23 cellular contexts compared by ENCODE assay signal in the genomic region with DNA sequence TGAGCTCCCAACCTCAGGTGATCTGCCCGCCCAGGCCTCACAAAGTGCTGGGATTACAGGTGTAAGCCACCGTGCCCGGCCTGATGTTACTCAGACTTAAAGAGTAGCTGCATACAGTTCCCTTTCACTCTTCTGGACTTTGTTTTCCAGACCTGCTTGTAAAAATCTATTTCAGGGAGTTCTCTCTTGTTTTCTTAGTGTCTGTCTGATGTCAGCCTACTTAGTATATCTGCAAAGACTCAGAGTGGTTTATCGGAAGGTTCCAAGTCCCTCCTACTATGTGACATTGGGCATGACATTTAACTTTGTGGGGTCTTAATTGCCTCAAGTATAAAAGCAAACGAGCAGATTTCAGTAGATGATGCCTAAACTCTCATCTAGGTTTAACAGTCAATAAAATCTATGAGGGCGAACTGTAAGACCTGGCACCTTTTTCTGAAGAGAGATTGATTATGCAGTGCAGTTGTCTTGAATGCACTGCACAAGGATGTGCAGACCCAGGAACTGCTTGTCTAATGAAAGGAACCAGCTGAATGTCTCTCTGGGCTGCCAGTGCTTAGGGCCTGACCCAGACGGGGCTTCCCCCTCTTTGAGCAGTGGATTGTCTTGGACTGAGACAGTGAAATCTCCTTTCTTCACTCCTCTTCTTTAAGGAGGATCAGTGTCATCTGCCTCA.
"Had no signal": no experiment of that assay in that cellular context is flagged by ENCODE, and none has a peak within 500 bp of the region (broad histone marks: within the 10 kb centered on the region; RNA-seq: fewer than 3 reads in every experiment).

No MANE protein-coding gene starts in this region.

- DNase-seq: activated CD4-positive, alpha-beta T cell treated with anti-CD3 and anti-CD28 coated beads for 48 hours; activated CD4-positive, alpha-beta T cell treated with anti-CD3 and anti-CD28 coated beads, Interleukin-2, amount 50 U/mL, for 48 hours; activated CD8-positive, alpha-beta memory T cell treated with anti-CD3 and anti-CD28 coated beads for 24 hours; activated effector memory CD4-positive, alpha-beta T cell treated with anti-CD3 and anti-CD28 coated beads, Interleukin-2, amount 50 U/mL, for 16 hours; activated naive CD4-positive, alpha-beta T cell treated with anti-CD3 and anti-CD28 coated beads, Interleukin-2, amount 10 ng/mL, durations not matched to agents 7 days and 5 days; activated naive CD8-positive, alpha-beta T cell treated with anti-CD3 and anti-CD28 coated beads, Interleukin-2, amount 10 ng/mL, durations not matched to agents 7 days and 5 days; activated T-cell treated with anti-CD3 and anti-CD28 coated beads, Interleukin-2, amount 50 U/mL, for 1 hour; caudate nucleus; cortex of kidney; foreskin fibroblast; head of caudate nucleus; midbrain; natural killer cell; occipital lobe; small intestine; stimulated activated CD4-positive, alpha-beta T cell treated with anti-CD3 and anti-CD28 coated beads, Interleukin-4, amount 100 ng/mL, for 24 hours; substantia nigra; uterus had no signal

- H3K9me3 ChIP-seq: ascending aorta had no signal

- H3K36me3 ChIP-seq: ascending aorta, neural progenitor cell, uterus had no signal

- H3K4me1 ChIP-seq: uterus had no signal

- H3K27ac ChIP-seq: ascending aorta, neural progenitor cell, uterus had no signal

- H3K27me3 ChIP-seq: ascending aorta, neural progenitor cell, uterus had no signal

- H3K4me2 ChIP-seq: neural progenitor cell had no signal

- H3K4me3 ChIP-seq: ascending aorta, neural progenitor cell, uterus had no signal

- H2AFZ ChIP-seq: neural progenitor cell had no signal

- ATAC-seq: activated CD4-positive, CD25-positive, alpha-beta regulatory T cell treated with anti-CD3 and anti-CD28 coated beads, Interleukin-2, amount 50 U/mL, for 24 hours; natural killer cell; sciatic nerve; stimulated activated effector memory CD8-positive, alpha-beta T cell treated with anti-CD3 and anti-CD28 coated beads, Interleukin-12 subunit alpha, Interleukin-12 subunit beta, amount 100 ng/mL, for 72 hours had no signal
